ENCODE assay signal across 8 cellular contexts in the genomic region with DNA sequence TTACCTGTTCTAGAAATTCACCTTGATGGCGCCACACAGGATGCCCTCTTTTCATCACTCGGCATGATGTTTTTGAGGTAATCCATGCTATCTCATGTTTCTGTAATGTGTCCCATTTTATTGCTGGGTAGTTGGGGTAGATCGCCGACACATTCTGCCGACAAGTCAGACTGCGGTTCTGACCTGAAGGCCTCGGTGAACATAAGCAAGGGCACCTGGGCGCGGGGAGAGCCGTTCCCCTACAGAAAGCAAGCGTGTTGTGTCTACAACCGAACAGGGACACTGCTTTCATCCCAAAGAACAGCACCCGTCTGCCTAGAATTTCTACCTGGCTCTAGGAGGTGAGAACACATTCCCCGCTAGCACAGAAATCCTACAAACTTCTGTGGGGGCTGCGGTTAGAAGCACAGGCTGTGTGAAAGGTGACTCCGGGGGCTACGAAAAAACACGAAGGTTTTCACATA.
DNase-seq lines count a peak whose midpoint lies in the region; ATAC-seq and TF ChIP-seq lines count a peak whose summit lies in the region.

No MANE protein-coding gene starts in this region.

- DNase-seq in heart left ventricle (no peak), Right ventricle myocardium superior (no peak), adipocyte (ENCODE audit: low read depth) (no peak), lower leg skin (ENCODE audit: low spot score in 2 of 2) (no peak), GM10266 (ENCODE audit: extremely low spot score) (no peak)

- H3K27me3 ChIP-seq in heart left ventricle, result peaks cover 0 to 30% (median 12%) of the 10 kb centered on the region in 9 donors
- peaks cover 16% of the 10 kb centered on the region for H3K27me3 ChIP-seq in adipocyte (replicated peaks; ENCODE audit: control insufficient read depth, insufficient read depth, low read length)

- H3K9me3 ChIP-seq in heart left ventricle (no peaks in the 10 kb centered on the region), adipocyte (ENCODE audit: control insufficient read depth, low read length) (peaks cover 7% of the 10 kb centered on the region)

- intact Hi-C loops in heart left ventricle (cut with DNase I), result no loop called here
- intact Hi-C loops in Right ventricle myocardium superior (cut with DNase I), result no loop called here
- intact Hi-C loops in lower leg skin (cut with DNase I; ENCODE audit: low total_unique reads), result no loop called here

- TF ChIP-seq POLR2A in heart left ventricle (IDR thresholded peaks at IDR 0.05) (no peak), lower leg skin (IDR thresholded peaks at IDR 0.05) (no peak)

- no peak for ATAC-seq in heart left ventricle
- ATAC-seq in Right ventricle myocardium superior (ENCODE audit: poor library complexity), result no peak
- no peak for ATAC-seq in GM19324 (IDR thresholded peaks at IDR 0.05; ENCODE audit: low FRiP score, unreplicated experiment)
- ATAC-seq in GM21786 (IDR thresholded peaks at IDR 0.05; ENCODE audit: unreplicated experiment), result no peak

- WGBS in heart left ventricle, 4 donors, result 14 to 24% (median 19%) methylated on average over 18 of the region's 18 CpGs
- WGBS in lower leg skin, 2 donors, result 17% methylated on average over 18 of the region's 18 CpGs
- 13% methylated on average over 18 of the region's 18 CpGs for WGBS in urinary bladder

- H3K4me1 ChIP-seq in heart left ventricle (peaks cover 0 to 24% (median 6%) of the 10 kb centered on the region in 12 donors), adipocyte (ENCODE audit: control insufficient read depth, insufficient read depth, low read length) (peaks cover 7% of the 10 kb centered on the region), urinary bladder (ENCODE audit: insufficient read depth) (no peaks in the 10 kb centered on the region)

- H3K9ac ChIP-seq in adipocyte (ENCODE audit: low read length), result peak overlapping the region; percentile 89

- no peaks in the 10 kb centered on the region for H3K36me3 ChIP-seq in heart left ventricle
- H3K36me3 ChIP-seq in adipocyte (ENCODE audit: control insufficient read depth, insufficient read depth, low read length, severe bottlenecking), result no peaks in the 10 kb centered on the region
- no peaks in the 10 kb centered on the region for H3K36me3 ChIP-seq in urinary bladder (ENCODE audit: insufficient read depth)

- H3K27ac ChIP-seq in heart left ventricle (peak overlapping the region in 9 of 12 donors; percentile 60 to 91 (median 74)), urinary bladder (ENCODE audit: low read depth) (no peak overlapping the region)

- no peak for TF ChIP-seq CTCF in heart left ventricle (IDR thresholded peaks at IDR 0.05)
- TF ChIP-seq CTCF in lower leg skin (IDR thresholded peaks at IDR 0.05), result no peak
- no peak for TF ChIP-seq CTCF in GM10266 (IDR thresholded peaks at IDR 0.05; ENCODE audit: control insufficient read depth, insufficient read depth, low read depth, missing control alignments)

- H3K4me3 ChIP-seq in heart left ventricle (peak overlapping the region; percentile 37 to 72 (median 54)), adipocyte (ENCODE audit: low read length) (peak overlapping the region; percentile 86), lower leg skin (ENCODE audit: low read depth, poor library complexity, severe bottlenecking) (peak overlapping the region; percentile 15), urinary bladder (ENCODE audit: low read depth, low read length) (peak overlapping the region; percentile 35)

Comparison
In these comparisons a context has a peak if more than half of its experiments do, and no peak if none do; other contexts are left out.
1. H3K4me3 ChIP-seq: peak in every context shown above with its lines; median percentile 86 in adipocyte; 54 in heart left ventricle; 35 in urinary bladder; 15 in lower leg skin.